ENCODE assay signal across 1 cellular context in genomic region chr3:188002626-188003138, GRCh38.
TF ChIP-seq lines count a peak whose summit lies in the region.

No MANE protein-coding gene starts in this region.

TF ChIP-seq in HepG2, 621 proteins besides CTCF, POLR2A, EP300 and RAD21 (continued from another document and continues in another):
- peak; percentile 68 for TF ChIP-seq TSC22D2 (CRISPR knock-in tag; IDR thresholded peaks at IDR 0.05; ENCODE audit: borderline replicate concordance)
- no peak; the same call in 1 of the 2 replicates for TF ChIP-seq HOXA5 (CRISPR knock-in tag; IDR thresholded peaks at IDR 0.05)
- TF ChIP-seq ZC3H4 (CRISPR knock-in tag; IDR thresholded peaks at IDR 0.05; ENCODE audit: borderline replicate concordance), result no peak
- TF ChIP-seq ZFP1 (CRISPR knock-in tag; IDR thresholded peaks at IDR 0.05), result peak; percentile 51; the same call in 1 of the 2 replicates
- TF ChIP-seq THAP11 (CRISPR knock-in tag; IDR thresholded peaks at IDR 0.05), result peak; percentile 55; the same call in 1 of the 2 replicates
- TF ChIP-seq, protein P1, sequence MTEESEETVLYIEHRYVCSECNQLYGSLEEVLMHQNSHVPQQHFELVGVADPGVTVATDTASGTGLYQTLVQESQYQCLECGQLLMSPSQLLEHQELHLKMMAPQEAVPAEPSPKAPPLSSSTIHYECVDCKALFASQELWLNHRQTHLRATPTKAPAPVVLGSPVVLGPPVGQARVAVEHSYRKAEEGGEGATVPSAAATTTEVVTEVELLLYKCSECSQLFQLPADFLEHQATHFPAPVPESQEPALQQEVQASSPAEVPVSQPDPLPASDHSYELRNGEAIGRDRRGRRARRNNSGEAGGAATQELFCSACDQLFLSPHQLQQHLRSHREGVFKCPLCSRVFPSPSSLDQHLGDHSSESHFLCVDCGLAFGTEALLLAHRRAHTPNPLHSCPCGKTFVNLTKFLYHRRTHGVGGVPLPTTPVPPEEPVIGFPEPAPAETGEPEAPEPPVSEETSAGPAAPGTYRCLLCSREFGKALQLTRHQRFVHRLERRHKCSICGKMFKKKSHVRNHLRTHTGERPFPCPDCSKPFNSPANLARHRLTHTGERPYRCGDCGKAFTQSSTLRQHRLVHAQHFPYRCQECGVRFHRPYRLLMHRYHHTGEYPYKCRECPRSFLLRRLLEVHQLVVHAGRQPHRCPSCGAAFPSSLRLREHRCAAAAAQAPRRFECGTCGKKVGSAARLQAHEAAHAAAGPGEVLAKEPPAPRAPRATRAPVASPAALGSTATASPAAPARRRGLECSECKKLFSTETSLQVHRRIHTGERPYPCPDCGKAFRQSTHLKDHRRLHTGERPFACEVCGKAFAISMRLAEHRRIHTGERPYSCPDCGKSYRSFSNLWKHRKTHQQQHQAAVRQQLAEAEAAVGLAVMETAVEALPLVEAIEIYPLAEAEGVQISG (CRISPR knock-in tag; IDR thresholded peaks at IDR 0.05), result peak; percentile 62
- TF ChIP-seq ZNF501 (CRISPR knock-in tag; IDR thresholded peaks at IDR 0.05), result peak; percentile 6; the same call in 1 of the 2 replicates
- 0 out of 2 replicates have a peak, but pooled peaks have one; percentile 47 for TF ChIP-seq ZKSCAN8 (CRISPR knock-in tag; IDR thresholded peaks at IDR 0.05; ENCODE audit: borderline replicate concordance)
- TF ChIP-seq ZBTB7B (CRISPR knock-in tag; IDR thresholded peaks at IDR 0.05), result peak; percentile 93
- TF ChIP-seq NFATC3 (CRISPR knock-in tag; IDR thresholded peaks at IDR 0.05), result no peak
- 0 out of 2 replicates have a peak, but pooled peaks have one; percentile 30 for TF ChIP-seq ONECUT2 (CRISPR knock-in tag; IDR thresholded peaks at IDR 0.05)
- peak; percentile 62; the same call in 1 of the 2 replicates for TF ChIP-seq SAP130 (CRISPR knock-in tag; IDR thresholded peaks at IDR 0.05; ENCODE audit: low read depth)
- TF ChIP-seq GMEB1 (CRISPR knock-in tag; IDR thresholded peaks at IDR 0.05; ENCODE audit: borderline replicate concordance), result peak; percentile 18; the same call in 1 of the 2 replicates
- no peak for TF ChIP-seq ZNF790 (CRISPR knock-in tag; IDR thresholded peaks at IDR 0.05; ENCODE audit: borderline replicate concordance)
- TF ChIP-seq ZNF644 (CRISPR knock-in tag; IDR thresholded peaks at IDR 0.05; ENCODE audit: low read depth), result peak; percentile 55; the same call in 1 of the 2 replicates
- 0 out of 2 replicates have a peak, but pooled peaks have one; percentile 48 for TF ChIP-seq ZBTB10 (CRISPR knock-in tag; IDR thresholded peaks at IDR 0.05; ENCODE audit: borderline replicate concordance)
- TF ChIP-seq, protein P2, sequence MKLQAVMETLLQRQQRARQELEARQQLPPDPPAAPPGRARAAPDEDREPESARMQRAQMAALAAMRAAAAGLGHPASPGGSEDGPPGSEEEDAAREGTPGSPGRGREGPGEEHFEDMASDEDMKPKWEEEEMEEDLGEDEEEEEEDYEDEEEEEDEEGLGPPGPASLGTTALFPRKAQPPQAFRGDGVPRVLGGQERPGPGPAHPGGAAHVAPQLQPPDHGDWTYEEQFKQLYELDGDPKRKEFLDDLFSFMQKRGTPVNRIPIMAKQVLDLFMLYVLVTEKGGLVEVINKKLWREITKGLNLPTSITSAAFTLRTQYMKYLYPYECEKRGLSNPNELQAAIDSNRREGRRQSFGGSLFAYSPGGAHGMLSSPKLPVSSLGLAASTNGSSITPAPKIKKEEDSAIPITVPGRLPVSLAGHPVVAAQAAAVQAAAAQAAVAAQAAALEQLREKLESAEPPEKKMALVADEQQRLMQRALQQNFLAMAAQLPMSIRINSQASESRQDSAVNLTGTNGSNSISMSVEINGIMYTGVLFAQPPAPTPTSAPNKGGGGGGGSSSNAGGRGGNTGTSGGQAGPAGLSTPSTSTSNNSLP (IDR thresholded peaks at IDR 0.05; ENCODE audit: low read depth, low read length), result peak; percentile 85
- TF ChIP-seq NAIF1 (CRISPR knock-in tag; IDR thresholded peaks at IDR 0.05; ENCODE audit: borderline replicate concordance), result 0 out of 2 replicates have a peak, but pooled peaks have one; percentile 32
- TF ChIP-seq HBP1 (CRISPR knock-in tag; IDR thresholded peaks at IDR 0.05; ENCODE audit: low read depth), result 0 out of 2 replicates have a peak, but pooled peaks have one; percentile 47
- peak; percentile 62 for TF ChIP-seq ZBTB20 (CRISPR knock-in tag; IDR thresholded peaks at IDR 0.05; ENCODE audit: borderline replicate concordance, low read depth)
- TF ChIP-seq PPARG (CRISPR knock-in tag; conservative IDR thresholded peaks at IDR 0.05), result peak; percentile 87
- peak; percentile 86 for TF ChIP-seq FOXO1 (CRISPR knock-in tag; IDR thresholded peaks at IDR 0.05)
- TF ChIP-seq FOXJ3 (CRISPR knock-in tag; IDR thresholded peaks at IDR 0.05; ENCODE audit: borderline replicate concordance), result peak; percentile 76
- TF ChIP-seq POLR2AphosphoS2 (IDR thresholded peaks at IDR 0.05; ENCODE audit: low read depth, low read length), result peak; percentile 70; the same call in 1 of the 2 replicates
- TF ChIP-seq ZNF816 (CRISPR knock-in tag; IDR thresholded peaks at IDR 0.05; ENCODE audit: borderline replicate concordance), result no peak
- no peak for TF ChIP-seq TAF1 (CRISPR knock-in tag; IDR thresholded peaks at IDR 0.05)
- no peak for TF ChIP-seq ZNF670 (CRISPR knock-in tag; IDR thresholded peaks at IDR 0.05; ENCODE audit: borderline replicate concordance)
- peak; percentile 78; the same call in 1 of the 2 replicates for TF ChIP-seq ZNF264 (CRISPR knock-in tag; IDR thresholded peaks at IDR 0.05)
- peak; percentile 22; the same call in 1 of the 2 replicates for TF ChIP-seq KDM4B (CRISPR knock-in tag; IDR thresholded peaks at IDR 0.05)
- TF ChIP-seq SOX13 (IDR thresholded peaks at IDR 0.05), result peak; percentile 79; the same call in 1 of the 2 replicates
- TF ChIP-seq SOX13 (CRISPR knock-in tag; conservative IDR thresholded peaks at IDR 0.05 in 1 of 2, IDR thresholded peaks at IDR 0.05 in 1 of 2), result peak in 1 of 2 experiments; percentile 90; a peak in 2 of 4 replicates
- peak; percentile 25; the same call in 1 of the 2 replicates for TF ChIP-seq ZBTB25 (CRISPR knock-in tag; IDR thresholded peaks at IDR 0.05)
- TF ChIP-seq TCF7 (IDR thresholded peaks at IDR 0.05; ENCODE audit: low read depth), result peak; percentile 46
- TF ChIP-seq HNF1A (IDR thresholded peaks at IDR 0.05; ENCODE audit: low read depth), result peak; percentile 78
- TF ChIP-seq HNF1A (CRISPR knock-in tag; IDR thresholded peaks at IDR 0.05; ENCODE audit: borderline replicate concordance), result peak; percentile 50; the same call in 1 of the 2 replicates
- peak; percentile 22 for TF ChIP-seq MED8 (CRISPR knock-in tag; IDR thresholded peaks at IDR 0.05; ENCODE audit: insufficient replicate concordance)
- no peak for TF ChIP-seq GABPA (IDR thresholded peaks at IDR 0.05; ENCODE audit: low read depth, low read length)
- 0 out of 2 replicates have a peak, but pooled peaks have one; percentile 24 for TF ChIP-seq GABPA (CRISPR knock-in tag; IDR thresholded peaks at IDR 0.05; ENCODE audit: low read depth)
- TF ChIP-seq SMC3 (IDR thresholded peaks at IDR 0.05; ENCODE audit: low read length), result peak; percentile 44; the same call in 1 of the 2 replicates
- TF ChIP-seq ZNF652 (CRISPR knock-in tag; IDR thresholded peaks at IDR 0.05; ENCODE audit: borderline replicate concordance, low read depth), result peak; percentile 54; the same call in 1 of the 2 replicates
